ENCODE assay signal across 37 cellular contexts in genomic region chr19:50947123-50947522, GRCh38. TPM values are rescaled to one million over a fixed set of nuclear protein-coding genes. Genes with fewer than 3 reads are reported as not detected.
"Had no signal": no experiment of that assay in that cellular context is flagged by ENCODE, and none has a peak within 500 bp of the region (broad histone marks: within the 10 kb centered on the region; RNA-seq: fewer than 3 reads in every experiment).

No MANE protein-coding gene starts in this region.

- H3K9me3 ChIP-seq: adrenal gland, body of pancreas, breast epithelium had no signal

- ATAC-seq: activated CD8-positive, alpha-beta T cell treated with anti-CD3 and anti-CD28 coated beads for 36 hours; activated naive CD4-positive, alpha-beta T cell treated with anti-CD3 and anti-CD28 coated beads, Interleukin-2, amount 50 U/mL, for 72 hours; activated T-cell treated with anti-CD3 and anti-CD28 coated beads, Interleukin-2, amount 50 U/mL, for 4 hours; activated T-cell treated with anti-CD3 and anti-CD28 coated beads, Interleukin-2, amount 50 U/mL, for 72 hours; activated T-helper 17 cell treated with anti-CD3 and anti-CD28 coated beads, Interleukin-2, amount 50 U/mL, for 72 hours; body of pancreas had no signal

- H3K4me3 ChIP-seq: adrenal gland, body of pancreas, breast epithelium had no signal

- H3K4me1 ChIP-seq: adrenal gland, body of pancreas, breast epithelium had no signal

- H3K36me3 ChIP-seq: adrenal gland, brain microvascular endothelial cell, breast epithelium had no signal

- FAIRE-seq: astrocyte, TTC549 had no signal

- DNase-seq: activated B cell treated with CpG ODN at 0.5 μM for 24 hours; activated CD4-positive, alpha-beta memory T cell treated with anti-CD3 and anti-CD28 coated beads for 36 hours; activated CD4-positive, alpha-beta T cell treated with anti-CD3 and anti-CD28 coated beads for 4 hours; activated CD4-positive, alpha-beta T cell treated with anti-CD3 and anti-CD28 coated beads, Interleukin-2, amount 10 ng/mL, durations not matched to agents 24 days and 14 days; activated CD4-positive, alpha-beta T cell treated with anti-CD3 and anti-CD28 coated beads, Interleukin-2, amount 50 U/mL, for 1 hour; activated CD4-positive, alpha-beta T cell treated with anti-CD3 and anti-CD28 coated beads, Interleukin-2, amount 50 U/mL, for 4 hours; activated CD4-positive, CD25-positive, alpha-beta regulatory T cell treated with anti-CD3 and anti-CD28 coated beads, Interleukin-2, amount 50 U/mL, for 72 hours; activated CD8-positive, alpha-beta memory T cell treated with anti-CD3 and anti-CD28 coated beads, Interleukin-2, amount 50 U/mL, for 4 hours; activated CD8-positive, alpha-beta T cell treated with anti-CD3 and anti-CD28 coated beads for 36 hours; activated effector memory CD4-positive, alpha-beta T cell treated with anti-CD3 and anti-CD28 coated beads, Interleukin-2, amount 50 U/mL, for 16 hours; activated gamma-delta T cell treated with Interleukin-2 at 50 U/mL for 16 hours; activated naive CD4-positive, alpha-beta T cell; activated naive CD4-positive, alpha-beta T cell treated with anti-CD3 and anti-CD28 coated beads for 36 hours; activated naive CD4-positive, alpha-beta T cell treated with anti-CD3 and anti-CD28 coated beads, Interleukin-2, amount 50 U/mL, for 16 hours; activated naive CD8-positive, alpha-beta T cell treated with anti-CD3 and anti-CD28 coated beads for 36 hours; activated T-cell treated with anti-CD3 and anti-CD28 coated beads for 4 hours; activated T-cell treated with anti-CD3 and anti-CD28 coated beads, Interleukin-2, amount 50 U/mL, for 1 hour; activated T-cell treated with anti-CD3 and anti-CD28 coated beads, Interleukin-2, amount 50 U/mL, for 4 hours; activated T-cell treated with anti-CD3 and anti-CD28 coated beads, Interleukin-2, amount 50 U/mL, for 72 hours; adrenal gland; amniotic stem cell; aorta; body of pancreas; brain microvascular endothelial cell; central memory CD4-positive, alpha-beta T cell; T-helper 2 cell; T-helper 9 cell had no signal

- H3K27ac ChIP-seq: adrenal gland, body of pancreas, brain microvascular endothelial cell, breast epithelium, VCaP had no signal

- H3K27me3 ChIP-seq: adrenal gland, body of pancreas, brain microvascular endothelial cell, breast epithelium had no signal

RNA-seq across cellular contexts. Expression of gene KLK5, which starts 5.7 kb away (rescaled TPM):
- total RNA-seq: activated B cell treated with CpG ODN at 0.5 μM for 24 hours; activated CD4-positive, alpha-beta memory T cell treated with anti-CD3 and anti-CD28 coated beads for 36 hours; activated CD4-positive, alpha-beta T cell treated with anti-CD3 and anti-CD28 coated beads, Interleukin-2, amount 10 ng/mL, durations not matched to agents 24 days and 14 days; activated CD8-positive, alpha-beta memory T cell treated with anti-CD3 and anti-CD28 coated beads for 36 hours; activated CD8-positive, alpha-beta T cell treated with anti-CD3 and anti-CD28 coated beads for 36 hours; activated naive CD4-positive, alpha-beta T cell treated with anti-CD3 and anti-CD28 coated beads for 36 hours; activated naive CD4-positive, alpha-beta T cell treated with anti-CD3 and anti-CD28 coated beads, Interleukin-2, amount 50 U/mL, for 72 hours; activated naive CD8-positive, alpha-beta T cell treated with anti-CD3 and anti-CD28 coated beads for 36 hours; activated T-cell treated with anti-CD3 and anti-CD28 coated beads, Interleukin-2, amount 50 U/mL, for 4 hours; activated T-cell treated with anti-CD3 and anti-CD28 coated beads, Interleukin-2, amount 50 U/mL, for 72 hours; activated T-helper 1 cell treated with anti-CD3 and anti-CD28 coated beads, Interleukin-12 subunit alpha, Interleukin-12 subunit beta, Interleukin-2, Interleukin-4 antibody, amounts not matched to agents 30 ng/mL and 10 ng/mL and 1 ng/mL, durations not matched to agents 14 hours and 24 hours and 36 hours; activated T-helper 17 cell treated with anti-CD3 and anti-CD28 coated beads, Interleukin-2, amount 50 U/mL, for 72 hours; adrenal gland; aorta; astrocyte; body of pancreas; cardiac septum; cerebellum had no signal
- polyA plus RNA-seq: adrenal gland, aorta had no signal

RNA-seq across cellular contexts. Expression of gene KLK6, which starts 22.3 kb away (rescaled TPM):
- total RNA-seq: activated B cell treated with CpG ODN at 0.5 μM for 24 hours; activated CD4-positive, alpha-beta memory T cell treated with anti-CD3 and anti-CD28 coated beads for 36 hours; activated CD4-positive, alpha-beta T cell treated with anti-CD3 and anti-CD28 coated beads, Interleukin-2, amount 10 ng/mL, durations not matched to agents 24 days and 14 days; activated CD8-positive, alpha-beta memory T cell treated with anti-CD3 and anti-CD28 coated beads for 36 hours; activated CD8-positive, alpha-beta T cell treated with anti-CD3 and anti-CD28 coated beads for 36 hours; activated naive CD4-positive, alpha-beta T cell treated with anti-CD3 and anti-CD28 coated beads for 36 hours; activated naive CD4-positive, alpha-beta T cell treated with anti-CD3 and anti-CD28 coated beads, Interleukin-2, amount 50 U/mL, for 72 hours; activated naive CD8-positive, alpha-beta T cell treated with anti-CD3 and anti-CD28 coated beads for 36 hours; activated T-cell treated with anti-CD3 and anti-CD28 coated beads, Interleukin-2, amount 50 U/mL, for 4 hours; activated T-cell treated with anti-CD3 and anti-CD28 coated beads, Interleukin-2, amount 50 U/mL, for 72 hours; activated T-helper 1 cell treated with anti-CD3 and anti-CD28 coated beads, Interleukin-12 subunit alpha, Interleukin-12 subunit beta, Interleukin-2, Interleukin-4 antibody, amounts not matched to agents 30 ng/mL and 10 ng/mL and 1 ng/mL, durations not matched to agents 14 hours and 24 hours and 36 hours; activated T-helper 17 cell treated with anti-CD3 and anti-CD28 coated beads, Interleukin-2, amount 50 U/mL, for 72 hours; adrenal gland; aorta; body of pancreas; cardiac septum; cerebellum had no signal
- polyA plus RNA-seq: adrenal gland had no signal

RNA-seq across cellular contexts. Expression of gene KLK4, which starts 35.9 kb away (rescaled TPM):
- total RNA-seq: activated CD4-positive, alpha-beta memory T cell treated with anti-CD3 and anti-CD28 coated beads for 36 hours; activated CD4-positive, alpha-beta T cell treated with anti-CD3 and anti-CD28 coated beads, Interleukin-2, amount 10 ng/mL, durations not matched to agents 24 days and 14 days; activated CD8-positive, alpha-beta memory T cell treated with anti-CD3 and anti-CD28 coated beads for 36 hours; activated CD8-positive, alpha-beta T cell treated with anti-CD3 and anti-CD28 coated beads for 36 hours; activated naive CD4-positive, alpha-beta T cell treated with anti-CD3 and anti-CD28 coated beads for 36 hours; activated naive CD4-positive, alpha-beta T cell treated with anti-CD3 and anti-CD28 coated beads, Interleukin-2, amount 50 U/mL, for 72 hours; activated naive CD8-positive, alpha-beta T cell treated with anti-CD3 and anti-CD28 coated beads for 36 hours; activated T-cell treated with anti-CD3 and anti-CD28 coated beads, Interleukin-2, amount 50 U/mL, for 4 hours; activated T-cell treated with anti-CD3 and anti-CD28 coated beads, Interleukin-2, amount 50 U/mL, for 72 hours; activated T-helper 1 cell treated with anti-CD3 and anti-CD28 coated beads, Interleukin-12 subunit alpha, Interleukin-12 subunit beta, Interleukin-2, Interleukin-4 antibody, amounts not matched to agents 30 ng/mL and 10 ng/mL and 1 ng/mL, durations not matched to agents 14 hours and 24 hours and 36 hours; activated T-helper 17 cell treated with anti-CD3 and anti-CD28 coated beads, Interleukin-2, amount 50 U/mL, for 72 hours; aorta; astrocyte; body of pancreas; breast epithelium; cardiac septum had no signal
- polyA plus RNA-seq: aorta had no signal

RNA-seq across cellular contexts. Expression of gene KLK7, which starts 36.6 kb away (rescaled TPM):
- total RNA-seq: activated B cell treated with CpG ODN at 0.5 μM for 24 hours; activated CD4-positive, alpha-beta memory T cell treated with anti-CD3 and anti-CD28 coated beads for 36 hours; activated CD4-positive, alpha-beta T cell treated with anti-CD3 and anti-CD28 coated beads, Interleukin-2, amount 10 ng/mL, durations not matched to agents 24 days and 14 days; activated CD8-positive, alpha-beta memory T cell treated with anti-CD3 and anti-CD28 coated beads for 36 hours; activated CD8-positive, alpha-beta T cell treated with anti-CD3 and anti-CD28 coated beads for 36 hours; activated naive CD4-positive, alpha-beta T cell treated with anti-CD3 and anti-CD28 coated beads for 36 hours; activated naive CD4-positive, alpha-beta T cell treated with anti-CD3 and anti-CD28 coated beads, Interleukin-2, amount 50 U/mL, for 72 hours; activated naive CD8-positive, alpha-beta T cell treated with anti-CD3 and anti-CD28 coated beads for 36 hours; activated T-cell treated with anti-CD3 and anti-CD28 coated beads, Interleukin-2, amount 50 U/mL, for 4 hours; activated T-cell treated with anti-CD3 and anti-CD28 coated beads, Interleukin-2, amount 50 U/mL, for 72 hours; activated T-helper 1 cell treated with anti-CD3 and anti-CD28 coated beads, Interleukin-12 subunit alpha, Interleukin-12 subunit beta, Interleukin-2, Interleukin-4 antibody, amounts not matched to agents 30 ng/mL and 10 ng/mL and 1 ng/mL, durations not matched to agents 14 hours and 24 hours and 36 hours; activated T-helper 17 cell treated with anti-CD3 and anti-CD28 coated beads, Interleukin-2, amount 50 U/mL, for 72 hours; adrenal gland; aorta; astrocyte; cardiac septum; cerebellum had no signal
- polyA plus RNA-seq: aorta had no signal

RNA-seq across cellular contexts. Expression of gene KLK8, which starts 54.3 kb away (rescaled TPM):
- total RNA-seq: activated B cell treated with CpG ODN at 0.5 μM for 24 hours; activated CD4-positive, alpha-beta memory T cell treated with anti-CD3 and anti-CD28 coated beads for 36 hours; activated CD4-positive, alpha-beta T cell treated with anti-CD3 and anti-CD28 coated beads, Interleukin-2, amount 10 ng/mL, durations not matched to agents 24 days and 14 days; activated CD8-positive, alpha-beta memory T cell treated with anti-CD3 and anti-CD28 coated beads for 36 hours; activated CD8-positive, alpha-beta T cell treated with anti-CD3 and anti-CD28 coated beads for 36 hours; activated naive CD4-positive, alpha-beta T cell treated with anti-CD3 and anti-CD28 coated beads for 36 hours; activated naive CD4-positive, alpha-beta T cell treated with anti-CD3 and anti-CD28 coated beads, Interleukin-2, amount 50 U/mL, for 72 hours; activated naive CD8-positive, alpha-beta T cell treated with anti-CD3 and anti-CD28 coated beads for 36 hours; activated T-cell treated with anti-CD3 and anti-CD28 coated beads, Interleukin-2, amount 50 U/mL, for 4 hours; activated T-cell treated with anti-CD3 and anti-CD28 coated beads, Interleukin-2, amount 50 U/mL, for 72 hours; activated T-helper 1 cell treated with anti-CD3 and anti-CD28 coated beads, Interleukin-12 subunit alpha, Interleukin-12 subunit beta, Interleukin-2, Interleukin-4 antibody, amounts not matched to agents 30 ng/mL and 10 ng/mL and 1 ng/mL, durations not matched to agents 14 hours and 24 hours and 36 hours; activated T-helper 17 cell treated with anti-CD3 and anti-CD28 coated beads, Interleukin-2, amount 50 U/mL, for 72 hours; adrenal gland; aorta; astrocyte; body of pancreas; cardiac septum; cerebellum had no signal
- polyA plus RNA-seq: aorta had no signal
